Comparison of ENCODE assay signal across 17 cellular contexts in the genomic region with DNA sequence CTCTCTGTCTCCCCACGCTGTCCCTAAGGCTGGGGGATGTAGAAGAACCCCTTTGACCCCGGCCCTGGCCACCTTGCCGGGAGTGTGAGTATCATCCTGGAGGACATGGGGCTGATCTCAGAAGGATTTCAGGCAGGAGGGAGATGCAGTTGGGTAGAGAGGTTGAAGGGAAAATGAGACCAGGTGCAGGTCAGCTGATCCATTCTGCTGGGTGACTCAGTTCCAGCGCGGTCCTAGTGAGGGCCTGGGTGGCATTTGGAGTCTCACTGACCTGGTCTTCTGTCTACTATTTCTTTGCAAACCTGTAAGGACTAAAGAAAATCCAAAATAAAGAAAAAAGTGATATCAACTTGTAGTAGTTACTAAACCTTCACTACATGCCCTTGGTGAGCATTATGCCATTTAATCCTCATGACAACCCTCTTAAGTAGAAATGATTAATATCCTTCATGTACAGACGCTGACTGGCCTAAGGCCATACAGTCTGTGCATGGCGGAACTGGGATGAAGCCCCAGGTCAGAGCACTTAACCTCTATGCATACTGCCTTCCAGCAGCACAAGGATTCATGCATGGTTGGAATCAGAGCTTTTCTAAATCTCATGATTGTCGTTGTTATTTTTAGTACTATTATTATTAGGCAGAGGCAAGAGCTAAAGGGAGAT.
DNase-seq lines count a peak whose midpoint lies in the region; ATAC-seq and TF ChIP-seq lines count a peak whose summit lies in the region.
"Had no signal": no experiment of that assay in that cellular context is flagged by ENCODE, and none has a peak within 500 bp of the region (broad histone marks: within the 10 kb centered on the region; RNA-seq: fewer than 3 reads in every experiment).

No MANE protein-coding gene starts in this region.

- DNase-seq in activated CD4-positive, alpha-beta T cell treated with anti-CD3 and anti-CD28 coated beads, Interleukin-2, amount 10 ng/mL, durations not matched to agents 24 days and 14 days: no peak
- DNase-seq in activated CD4-positive, alpha-beta T cell treated with anti-CD3 and anti-CD28 coated beads, Interleukin-2, amount 50 U/mL, for 48 hours: no peak
- DNase-seq in HEK293T (ENCODE audit: extremely low spot score): no peak
- DNase-seq in activated T-helper 1 cell treated with anti-CD3 and anti-CD28 coated beads, Interleukin-12 subunit alpha, Interleukin-12 subunit beta, Interleukin-2, Interleukin-4 antibody, amounts not matched to agents 30 ng/mL and 10 ng/mL and 1 ng/mL, durations not matched to agents 14 hours and 24 hours and 36 hours (ENCODE audit: low spot score): no peak
- DNase-seq in naive thymus-derived CD4-positive, alpha-beta T cell: no peak
- no peak for DNase-seq in coronary artery (ENCODE audit: low spot score)
- no peak for DNase-seq in SJCRH30
- DNase-seq in DMS53 treated with DMSO at 0.1 percent for 48 hours (lab: John Stamatoyannopoulos, UW; ENCODE audit: unreplicated experiment): no peak
- DNase-seq: activated gamma-delta T cell; effector CD8-positive, alpha-beta T cell; IMR-90; MM.1S; NCI-H187; NCI-H345; stimulated activated CD4-positive, alpha-beta T cell treated with anti-CD3 and anti-CD28 coated beads, Interleukin-4, amount 100 ng/mL, for 24 hours had no signal

- H3K4me1 Mint-ChIP-seq in activated CD4-positive, alpha-beta T cell treated with anti-CD3 and anti-CD28 coated beads, Interleukin-2, amount 10 ng/mL, durations not matched to agents 24 days and 14 days: peaks cover 33% of the 10 kb centered on the region
- peaks cover 46% of the 10 kb centered on the region for H3K4me1 Mint-ChIP-seq in activated T-helper 1 cell treated with anti-CD3 and anti-CD28 coated beads, Interleukin-12 subunit alpha, Interleukin-12 subunit beta, Interleukin-2, Interleukin-4 antibody, amounts not matched to agents 30 ng/mL and 10 ng/mL and 1 ng/mL, durations not matched to agents 14 hours and 24 hours and 36 hours (ENCODE audit: low read depth)
- peaks cover 18 to 43% (median 24%) of the 10 kb centered on the region in 7 donors for H3K4me1 Mint-ChIP-seq in naive thymus-derived CD4-positive, alpha-beta T cell

- CTCF ChIA-PET in HEK293T (lab: Yijun Ruan, JAX): interaction anchor here (0.6 to 1.1 kb wide), 2 partner anchors 42 to 127 kb away, joined by 3 to 4 read pairs; no protein-coding TSS in a partner anchor
- CTCF ChIA-PET in naive thymus-derived CD4-positive, alpha-beta T cell (lab: Charles Lee): no interaction called here

- TF ChIP-seq CTCF in coronary artery (IDR thresholded peaks at IDR 0.05): no peak

- POLR2A ChIA-PET in HEK293T (lab: Yijun Ruan, JAX): no interaction called here
- POLR2A ChIA-PET in naive thymus-derived CD4-positive, alpha-beta T cell (lab: Charles Lee): interaction anchor here (1.3 kb wide), 1 partner anchor 48 kb away, joined by 4 read pairs; no protein-coding TSS in a partner anchor

- peaks cover 4% of the 10 kb centered on the region for H3K27me3 Mint-ChIP-seq in activated CD4-positive, alpha-beta T cell treated with anti-CD3 and anti-CD28 coated beads, Interleukin-2, amount 10 ng/mL, durations not matched to agents 24 days and 14 days
- no peaks in the 10 kb centered on the region for H3K27me3 Mint-ChIP-seq in activated T-helper 1 cell treated with anti-CD3 and anti-CD28 coated beads, Interleukin-12 subunit alpha, Interleukin-12 subunit beta, Interleukin-2, Interleukin-4 antibody, amounts not matched to agents 30 ng/mL and 10 ng/mL and 1 ng/mL, durations not matched to agents 14 hours and 24 hours and 36 hours (ENCODE audit: insufficient read depth)
- peaks cover 5 to 8% (median 7%) of the 10 kb centered on the region in 5 donors for H3K27me3 Mint-ChIP-seq in naive thymus-derived CD4-positive, alpha-beta T cell

- no peaks in the 10 kb centered on the region for H3K36me3 ChIP-seq in naive thymus-derived CD4-positive, alpha-beta T cell (ENCODE audit: control insufficient read depth in 2 of 3, insufficient read depth in 3 of 3, low read length in 3 of 3)
- H3K36me3 ChIP-seq in SJCRH30: no peaks in the 10 kb centered on the region
- H3K36me3 ChIP-seq: neutrophil had no signal

- intact Hi-C loops in activated CD4-positive, alpha-beta T cell treated with anti-CD3 and anti-CD28 coated beads, Interleukin-2, amount 10 ng/mL, durations not matched to agents 24 days and 14 days (cut with micrococcal nuclease): no loop called here
- intact Hi-C loops in activated T-helper 1 cell treated with anti-CD3 and anti-CD28 coated beads, Interleukin-12 subunit alpha, Interleukin-12 subunit beta, Interleukin-2, Interleukin-4 antibody, amounts not matched to agents 30 ng/mL and 10 ng/mL and 1 ng/mL, durations not matched to agents 14 hours and 24 hours and 36 hours (cut with micrococcal nuclease): no loop called here
- intact Hi-C loops in naive thymus-derived CD4-positive, alpha-beta T cell (cut with micrococcal nuclease): no loop called here

- peak overlapping the region; percentile 91 for H3K27ac Mint-ChIP-seq in activated CD4-positive, alpha-beta T cell treated with anti-CD3 and anti-CD28 coated beads, Interleukin-2, amount 10 ng/mL, durations not matched to agents 24 days and 14 days
- peak overlapping the region; percentile 11 for H3K27ac Mint-ChIP-seq in activated T-helper 1 cell treated with anti-CD3 and anti-CD28 coated beads, Interleukin-12 subunit alpha, Interleukin-12 subunit beta, Interleukin-2, Interleukin-4 antibody, amounts not matched to agents 30 ng/mL and 10 ng/mL and 1 ng/mL, durations not matched to agents 14 hours and 24 hours and 36 hours
- peak overlapping the region in 7 of 9 donors; percentile 3 to 77 (median 69) for H3K27ac Mint-ChIP-seq in naive thymus-derived CD4-positive, alpha-beta T cell

- H3K27me3 ChIP-seq in naive thymus-derived CD4-positive, alpha-beta T cell (ENCODE audit: control insufficient read depth in 2 of 2, insufficient read depth in 2 of 2, low read length in 2 of 2): no peaks in the 10 kb centered on the region
- H3K27me3 ChIP-seq in SJCRH30: no peaks in the 10 kb centered on the region

- no peaks in the 10 kb centered on the region for H3K9me3 ChIP-seq in naive thymus-derived CD4-positive, alpha-beta T cell (ENCODE audit: control insufficient read depth in 2 of 3, low read length in 3 of 3)
- H3K9me3 ChIP-seq in SJCRH30 (replicated peaks): no peaks in the 10 kb centered on the region
- H3K9me3 ChIP-seq: A549, neutrophil had no signal

- H3K36me3 Mint-ChIP-seq in activated CD4-positive, alpha-beta T cell treated with anti-CD3 and anti-CD28 coated beads, Interleukin-2, amount 10 ng/mL, durations not matched to agents 24 days and 14 days (ENCODE audit: low read depth): peaks cover 4% of the 10 kb centered on the region
- H3K36me3 Mint-ChIP-seq in activated T-helper 1 cell treated with anti-CD3 and anti-CD28 coated beads, Interleukin-12 subunit alpha, Interleukin-12 subunit beta, Interleukin-2, Interleukin-4 antibody, amounts not matched to agents 30 ng/mL and 10 ng/mL and 1 ng/mL, durations not matched to agents 14 hours and 24 hours and 36 hours (ENCODE audit: low read depth): peaks cover 12% of the 10 kb centered on the region
- peaks cover 0 to 14% (median 0%) of the 10 kb centered on the region in 5 donors for H3K36me3 Mint-ChIP-seq in naive thymus-derived CD4-positive, alpha-beta T cell

- peaks cover 14% of the 10 kb centered on the region in 2 donors for H3K4me1 ChIP-seq in naive thymus-derived CD4-positive, alpha-beta T cell (ENCODE audit: control insufficient read depth in 2 of 2, insufficient read depth in 2 of 2, low read length in 2 of 2)
- no peaks in the 10 kb centered on the region for H3K4me1 ChIP-seq in SJCRH30
- H3K4me1 ChIP-seq: A549 had no signal

- no peak overlapping the region for H3K4me3 ChIP-seq in naive thymus-derived CD4-positive, alpha-beta T cell (ENCODE audit: low read length)
- H3K4me3 ChIP-seq in coronary artery (no peak overlapping the region), SJCRH30 (no peak overlapping the region)
- H3K4me3 ChIP-seq: A549 had no signal

- no peak for ATAC-seq in naive thymus-derived CD4-positive, alpha-beta T cell
- ATAC-seq: A549 had no signal

- no peak overlapping the region for H3K27ac ChIP-seq in naive thymus-derived CD4-positive, alpha-beta T cell (ENCODE audit: low read depth, low read length)
- H3K27ac ChIP-seq in coronary artery (no peak overlapping the region), SJCRH30 (no peak overlapping the region)
- H3K27ac ChIP-seq: A549, neutrophil had no signal

- H3K9me3 Mint-ChIP-seq in activated CD4-positive, alpha-beta T cell treated with anti-CD3 and anti-CD28 coated beads, Interleukin-2, amount 10 ng/mL, durations not matched to agents 24 days and 14 days: peaks cover 3% of the 10 kb centered on the region
- peaks cover 4% of the 10 kb centered on the region for H3K9me3 Mint-ChIP-seq in activated T-helper 1 cell treated with anti-CD3 and anti-CD28 coated beads, Interleukin-12 subunit alpha, Interleukin-12 subunit beta, Interleukin-2, Interleukin-4 antibody, amounts not matched to agents 30 ng/mL and 10 ng/mL and 1 ng/mL, durations not matched to agents 14 hours and 24 hours and 36 hours
- H3K9me3 Mint-ChIP-seq in naive thymus-derived CD4-positive, alpha-beta T cell: peaks cover 0 to 4% (median 0%) of the 10 kb centered on the region in 11 donors

- H3K4me3 Mint-ChIP-seq in activated CD4-positive, alpha-beta T cell treated with anti-CD3 and anti-CD28 coated beads, Interleukin-2, amount 10 ng/mL, durations not matched to agents 24 days and 14 days: peak overlapping the region; percentile 70
- H3K4me3 Mint-ChIP-seq in activated T-helper 1 cell treated with anti-CD3 and anti-CD28 coated beads, Interleukin-12 subunit alpha, Interleukin-12 subunit beta, Interleukin-2, Interleukin-4 antibody, amounts not matched to agents 30 ng/mL and 10 ng/mL and 1 ng/mL, durations not matched to agents 14 hours and 24 hours and 36 hours: no peak overlapping the region
- peak overlapping the region in 2 of 10 donors; percentile 41 to 67 for H3K4me3 Mint-ChIP-seq in naive thymus-derived CD4-positive, alpha-beta T cell

TF ChIP-seq in HEK293T, 16 proteins besides CTCF, POLR2A, EP300 and RAD21:
- TF ChIP-seq, protein P1, sequence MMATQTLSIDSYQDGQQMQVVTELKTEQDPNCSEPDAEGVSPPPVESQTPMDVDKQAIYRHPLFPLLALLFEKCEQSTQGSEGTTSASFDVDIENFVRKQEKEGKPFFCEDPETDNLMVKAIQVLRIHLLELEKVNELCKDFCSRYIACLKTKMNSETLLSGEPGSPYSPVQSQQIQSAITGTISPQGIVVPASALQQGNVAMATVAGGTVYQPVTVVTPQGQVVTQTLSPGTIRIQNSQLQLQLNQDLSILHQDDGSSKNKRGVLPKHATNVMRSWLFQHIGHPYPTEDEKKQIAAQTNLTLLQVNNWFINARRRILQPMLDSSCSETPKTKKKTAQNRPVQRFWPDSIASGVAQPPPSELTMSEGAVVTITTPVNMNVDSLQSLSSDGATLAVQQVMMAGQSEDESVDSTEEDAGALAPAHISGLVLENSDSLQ (IDR thresholded peaks at IDR 0.05): peak; percentile 46; the same call in 1 of the 2 replicates
- no peak for TF ChIP-seq LEF1 (IDR thresholded peaks at IDR 0.05; ENCODE audit: borderline replicate concordance)

Comparison
In these comparisons a context has a peak if more than half of its experiments do, and no peak if none do; other contexts are left out.
1. H3K27ac Mint-ChIP-seq: peak in every context shown above with its lines; median percentile 91 in activated CD4-positive, alpha-beta T cell treated with anti-CD3 and anti-CD28 coated beads, Interleukin-2, amount 10 ng/mL, durations not matched to agents 24 days and 14 days; 69 in naive thymus-derived CD4-positive, alpha-beta T cell; 11 in activated T-helper 1 cell treated with anti-CD3 and anti-CD28 coated beads, Interleukin-12 subunit alpha, Interleukin-12 subunit beta, Interleukin-2, Interleukin-4 antibody, amounts not matched to agents 30 ng/mL and 10 ng/mL and 1 ng/mL, durations not matched to agents 14 hours and 24 hours and 36 hours.